19 cellular contexts compared by ENCODE assay signal in the genomic region with DNA sequence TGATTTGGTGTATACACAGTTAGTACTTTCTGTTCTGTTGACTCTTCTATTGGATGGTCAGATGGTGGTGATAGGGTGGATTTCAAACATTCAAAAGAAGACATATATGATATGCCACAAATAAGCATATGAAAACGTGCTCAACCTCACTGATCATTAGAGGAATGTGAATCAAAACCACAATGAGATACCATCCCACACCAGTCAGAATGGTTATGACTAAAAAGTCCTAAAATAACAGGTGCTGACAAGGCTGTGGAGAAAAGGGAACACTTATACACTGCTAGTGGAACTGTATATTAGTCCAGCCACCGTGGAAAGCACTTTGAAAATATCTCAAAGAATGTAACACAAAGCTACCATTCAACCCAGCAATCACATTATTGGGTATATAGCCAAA.
DNase-seq lines count a peak whose midpoint lies in the region; ATAC-seq and TF ChIP-seq lines count a peak whose summit lies in the region.
"Had no signal": no experiment of that assay in that cellular context is flagged by ENCODE, and none has a peak within 500 bp of the region (broad histone marks: within the 10 kb centered on the region; RNA-seq: fewer than 3 reads in every experiment).

No MANE protein-coding gene starts in this region.

- H3K4me1 Mint-ChIP-seq in chondrocyte (ENCODE audit: low read depth) = peaks cover 30% of the 10 kb centered on the region
- H3K4me1 Mint-ChIP-seq in activated naive CD8-positive, alpha-beta T cell treated with anti-CD3 and anti-CD28 coated beads, Interleukin-2, amount 50 U/mL, for 24 hours = no peaks in the 10 kb centered on the region
- H3K4me1 Mint-ChIP-seq: CD4-positive, CD25-positive, alpha-beta regulatory T cell had no signal

- in situ Hi-C loops in KBM-7 (cut with MboI; ENCODE audit: low pct_unique_long_range_greater_than_20kb, low sequenced_read_pairs) = no loop called here

- H3K36me3 Mint-ChIP-seq in chondrocyte (ENCODE audit: low read depth) = no peaks in the 10 kb centered on the region
- no peaks in the 10 kb centered on the region for H3K36me3 Mint-ChIP-seq in activated naive CD8-positive, alpha-beta T cell treated with anti-CD3 and anti-CD28 coated beads, Interleukin-2, amount 50 U/mL, for 24 hours (ENCODE audit: low read depth)
- H3K36me3 Mint-ChIP-seq: CD4-positive, CD25-positive, alpha-beta regulatory T cell had no signal

- DNase-seq in LHCN-M2 (ENCODE audit: low read depth) = peak; percentile 86
- no peak for DNase-seq in chondrocyte (ENCODE audit: low spot score)
- DNase-seq in kidney tubule cell (ENCODE audit: low spot score) = peak; percentile 14
- no peak for DNase-seq in activated naive CD8-positive, alpha-beta T cell treated with anti-CD3 and anti-CD28 coated beads, Interleukin-2, amount 50 U/mL, for 24 hours
- DNase-seq in head of caudate nucleus = no peak
- no peak for DNase-seq in KBM-7
- DNase-seq: CD4-positive, CD25-positive, alpha-beta regulatory T cell; DMS79; Kasumi-1; MM.1S; NCI-H1048; NCI-H1417 treated with DMSO at 0.1 percent for 48 hours; NCI-H187; NCI-H446; NCI-H526; Peyer's patch had no signal

- intact Hi-C loops in head of caudate nucleus (cut with DNase I) = no loop called here

- no peak for TF ChIP-seq CTCF in chondrocyte (IDR thresholded peaks at IDR 0.05)

- H3K9me3 Mint-ChIP-seq in chondrocyte (ENCODE audit: low read depth) = peaks cover 12% of the 10 kb centered on the region
- peaks cover 5% of the 10 kb centered on the region for H3K9me3 Mint-ChIP-seq in activated naive CD8-positive, alpha-beta T cell treated with anti-CD3 and anti-CD28 coated beads, Interleukin-2, amount 50 U/mL, for 24 hours
- H3K9me3 Mint-ChIP-seq: GM23338 had no signal

- H3K27ac Mint-ChIP-seq in chondrocyte (ENCODE audit: unreplicated experiment) = peak overlapping the region; percentile 4
- H3K27ac Mint-ChIP-seq in activated naive CD8-positive, alpha-beta T cell treated with anti-CD3 and anti-CD28 coated beads, Interleukin-2, amount 50 U/mL, for 24 hours = no peak overlapping the region
- H3K27ac Mint-ChIP-seq: CD4-positive, CD25-positive, alpha-beta regulatory T cell; GM23338 had no signal

- no peak for ATAC-seq in activated naive CD8-positive, alpha-beta T cell treated with anti-CD3 and anti-CD28 coated beads, Interleukin-2, amount 50 U/mL, for 24 hours
- ATAC-seq in HG02840 (IDR thresholded peaks at IDR 0.05; ENCODE audit: low FRiP score, unreplicated experiment) = no peak
- ATAC-seq: GM23338, HCT116 had no signal

- peaks cover 1% of the 10 kb centered on the region for H3K27me3 Mint-ChIP-seq in chondrocyte (ENCODE audit: low read depth)
- H3K27me3 Mint-ChIP-seq in activated naive CD8-positive, alpha-beta T cell treated with anti-CD3 and anti-CD28 coated beads, Interleukin-2, amount 50 U/mL, for 24 hours = no peaks in the 10 kb centered on the region
- H3K27me3 Mint-ChIP-seq: CD4-positive, CD25-positive, alpha-beta regulatory T cell had no signal

- no peak overlapping the region for H3K4me3 Mint-ChIP-seq in chondrocyte (ENCODE audit: unreplicated experiment)
- no peak overlapping the region for H3K4me3 Mint-ChIP-seq in activated naive CD8-positive, alpha-beta T cell treated with anti-CD3 and anti-CD28 coated beads, Interleukin-2, amount 50 U/mL, for 24 hours
- H3K4me3 Mint-ChIP-seq: CD4-positive, CD25-positive, alpha-beta regulatory T cell; GM23338 had no signal

Comparison
In these comparisons a context has a peak if more than half of its experiments do, and no peak if none do; other contexts are left out.
1. DNase-seq: peak in LHCN-M2 (single experiment) and kidney tubule cell (single experiment); none in chondrocyte (single experiment), activated naive CD8-positive, alpha-beta T cell treated with anti-CD3 and anti-CD28 coated beads, Interleukin-2, amount 50 U/mL, for 24 hours (single experiment), head of caudate nucleus (0 of 42) and KBM-7 (single experiment).